32 cellular contexts compared by ENCODE assay signal in genomic region chrX:101564651-101565050, GRCh38. TPM values are rescaled to one million over a fixed set of nuclear protein-coding genes. Genes with fewer than 3 reads are reported as not detected.
"Had no signal": no experiment of that assay in that cellular context is flagged by ENCODE, and none has a peak within 500 bp of the region (broad histone marks: within the 10 kb centered on the region; RNA-seq: fewer than 3 reads in every experiment).

No MANE protein-coding gene starts in this region.

- H3K4me3 Mint-ChIP-seq: activated B cell treated with CpG ODN at 0.5 μM for 24 hours; activated CD4-positive, alpha-beta memory T cell treated with anti-CD3 and anti-CD28 coated beads, Interleukin-2, amount 10 ng/mL, durations not matched to agents 7 days and 5 days; activated CD8-positive, alpha-beta memory T cell treated with anti-CD3 and anti-CD28 coated beads, Interleukin-2, amount 10 ng/mL, durations not matched to agents 7 days and 5 days; activated naive CD4-positive, alpha-beta T cell treated with anti-CD3 and anti-CD28 coated beads, Interleukin-2, amount 10 ng/mL, durations not matched to agents 7 days and 5 days; activated naive CD8-positive, alpha-beta T cell; activated naive CD8-positive, alpha-beta T cell treated with anti-CD3 and anti-CD28 coated beads, Interleukin-2, amount 50 U/mL, for 24 hours; brain had no signal

- H3K36me3 ChIP-seq: Peyer's patch, SJSA1 had no signal

- H3K27me3 ChIP-seq: Peyer's patch, SJSA1 had no signal

- H3K27ac Mint-ChIP-seq: activated B cell treated with CpG ODN at 0.5 μM for 24 hours; activated CD4-positive, alpha-beta memory T cell treated with anti-CD3 and anti-CD28 coated beads, Interleukin-2, amount 10 ng/mL, durations not matched to agents 7 days and 5 days; activated CD8-positive, alpha-beta memory T cell treated with anti-CD3 and anti-CD28 coated beads, Interleukin-2, amount 10 ng/mL, durations not matched to agents 7 days and 5 days; activated naive CD4-positive, alpha-beta T cell treated with anti-CD3 and anti-CD28 coated beads, Interleukin-2, amount 10 ng/mL, durations not matched to agents 7 days and 5 days; activated naive CD8-positive, alpha-beta T cell; activated naive CD8-positive, alpha-beta T cell treated with anti-CD3 and anti-CD28 coated beads, Interleukin-2, amount 50 U/mL, for 24 hours; brain had no signal

- H3K36me3 Mint-ChIP-seq: activated CD8-positive, alpha-beta memory T cell treated with anti-CD3 and anti-CD28 coated beads, Interleukin-2, amount 10 ng/mL, durations not matched to agents 7 days and 5 days; activated naive CD4-positive, alpha-beta T cell treated with anti-CD3 and anti-CD28 coated beads, Interleukin-2, amount 10 ng/mL, durations not matched to agents 7 days and 5 days; activated naive CD8-positive, alpha-beta T cell; brain had no signal

- H3K4me1 Mint-ChIP-seq: activated B cell treated with CpG ODN at 0.5 μM for 24 hours; activated CD4-positive, alpha-beta memory T cell treated with anti-CD3 and anti-CD28 coated beads, Interleukin-2, amount 10 ng/mL, durations not matched to agents 7 days and 5 days; activated CD8-positive, alpha-beta memory T cell treated with anti-CD3 and anti-CD28 coated beads, Interleukin-2, amount 10 ng/mL, durations not matched to agents 7 days and 5 days; activated naive CD4-positive, alpha-beta T cell treated with anti-CD3 and anti-CD28 coated beads, Interleukin-2, amount 10 ng/mL, durations not matched to agents 7 days and 5 days; activated naive CD8-positive, alpha-beta T cell treated with anti-CD3 and anti-CD28 coated beads, Interleukin-2, amount 50 U/mL, for 24 hours; brain had no signal

- H3K27ac ChIP-seq: Peyer's patch, SJSA1, VCaP had no signal

- H3K9me3 Mint-ChIP-seq: activated B cell treated with CpG ODN at 0.5 μM for 24 hours; activated CD4-positive, alpha-beta memory T cell treated with anti-CD3 and anti-CD28 coated beads, Interleukin-2, amount 10 ng/mL, durations not matched to agents 7 days and 5 days had no signal

- DNase-seq: activated B cell treated with CpG ODN at 0.5 μM for 24 hours; activated CD4-positive, alpha-beta memory T cell treated with anti-CD3 and anti-CD28 coated beads, Interleukin-2, amount 10 ng/mL, durations not matched to agents 7 days and 5 days; activated CD4-positive, alpha-beta T cell treated with anti-CD3 and anti-CD28 coated beads for 1 hour; activated CD4-positive, alpha-beta T cell treated with anti-CD3 and anti-CD28 coated beads for 48 hours; activated CD8-positive, alpha-beta memory T cell treated with anti-CD3 and anti-CD28 coated beads for 24 hours; activated CD8-positive, alpha-beta memory T cell treated with anti-CD3 and anti-CD28 coated beads, Interleukin-2, amount 10 ng/mL, durations not matched to agents 7 days and 5 days; activated CD8-positive, alpha-beta memory T cell treated with anti-CD3 and anti-CD28 coated beads, Interleukin-2, amount 50 U/mL, for 48 hours; activated effector memory CD4-positive, alpha-beta T cell treated with Interleukin-2 at 50 U/mL for 16 hours; activated naive CD4-positive, alpha-beta T cell treated with anti-CD3 and anti-CD28 coated beads, Interleukin-2, amount 10 ng/mL, durations not matched to agents 7 days and 5 days; activated naive CD8-positive, alpha-beta T cell treated with anti-CD3 and anti-CD28 coated beads, Interleukin-2, amount 50 U/mL, for 24 hours; activated T-cell treated with anti-CD3 and anti-CD28 coated beads, Interleukin-2, amount 50 U/mL, for 48 hours; anterior cingulate cortex; Karpas-422; KBM-7; NCI-H1105 treated with DMSO at 0.1 percent for 48 hours; NCI-H1436; NCI-H1694; NCI-H2029; NCI-H345; NCI-H524 treated with DMSO at 0.1 percent for 48 hours; Peyer's patch; RPMI8226; SHP77 treated with DMSO at 0.1 percent for 48 hours; SW 1271; T-helper 1 cell; T-helper 2 cell; T-helper 9 cell had no signal

- H3K27me3 Mint-ChIP-seq: activated CD8-positive, alpha-beta memory T cell treated with anti-CD3 and anti-CD28 coated beads, Interleukin-2, amount 10 ng/mL, durations not matched to agents 7 days and 5 days; activated naive CD4-positive, alpha-beta T cell treated with anti-CD3 and anti-CD28 coated beads, Interleukin-2, amount 10 ng/mL, durations not matched to agents 7 days and 5 days had no signal

- H3K9me3 ChIP-seq: Peyer's patch, SJSA1 had no signal

- ATAC-seq: activated CD8-positive, alpha-beta memory T cell treated with anti-CD3 and anti-CD28 coated beads, Interleukin-2, amount 10 ng/mL, durations not matched to agents 7 days and 5 days; activated naive CD8-positive, alpha-beta T cell treated with anti-CD3 and anti-CD28 coated beads, Interleukin-2, amount 50 U/mL, for 24 hours had no signal

- H3K4me3 ChIP-seq: Peyer's patch, SJSA1 had no signal

- H3K4me1 ChIP-seq: Peyer's patch, SJSA1 had no signal

RNA-seq across cellular contexts. Expression of gene ARMCX1, which starts 14.3 kb away (rescaled TPM):
- total RNA-seq: MCF 10A had no signal

RNA-seq across cellular contexts. Expression of gene ARMCX6, which starts 53.1 kb away (rescaled TPM):
- total RNA-seq: MCF 10A had no signal
